ENCODE assay signal across 1 cellular context in the genomic region with DNA sequence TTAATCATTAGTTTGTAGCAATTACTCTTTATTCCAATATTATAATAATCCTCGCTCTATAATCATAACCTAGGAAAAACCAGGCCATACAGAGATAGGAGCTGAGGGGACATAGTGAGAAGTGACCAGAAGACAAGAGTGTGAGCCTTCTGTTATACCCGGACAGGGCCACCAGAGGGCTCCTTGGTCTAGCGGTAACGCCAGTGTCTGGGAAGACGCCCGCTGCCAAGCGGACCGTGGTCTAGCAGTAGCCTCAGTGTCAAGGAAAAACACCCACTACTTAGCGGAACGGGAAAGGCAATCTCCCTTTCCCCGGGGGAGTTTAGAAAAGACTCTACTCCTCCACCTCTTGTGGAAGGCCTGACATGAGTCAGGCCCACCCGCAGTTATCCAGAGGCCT.
A peak's percentile ranks its signal among the peaks of the same experiment; 100 is the strongest.
TF ChIP-seq lines count a peak whose summit lies in the region.

No MANE protein-coding gene starts in this region.

TF ChIP-seq in IMR-90, 13 proteins besides CTCF, POLR2A, EP300 and RAD21:
- peak; percentile 13; the same call in 1 of the 2 replicates for TF ChIP-seq SMC3 (IDR thresholded peaks at IDR 0.05; ENCODE audit: low read depth, low read length)
